In genomic region chr2:197327776-197328169, GRCh38 we compare ENCODE assay signal across 20 cellular contexts. TPM values are rescaled to one million over a fixed set of nuclear protein-coding genes. Genes with fewer than 3 reads are reported as not detected.
DNase-seq lines count a peak whose midpoint lies in the region; ATAC-seq and TF ChIP-seq lines count a peak whose summit lies in the region.
"Had no signal": no experiment of that assay in that cellular context is flagged by ENCODE, and none has a peak within 500 bp of the region (broad histone marks: within the 10 kb centered on the region; RNA-seq: fewer than 3 reads in every experiment).

No MANE protein-coding gene starts in this region.

- no peaks in the 10 kb centered on the region for H4K20me1 ChIP-seq in PC-9 (ENCODE audit: insufficient read depth)

- no peak overlapping the region for H3K4me2 ChIP-seq in PC-9

- peak overlapping the region; percentile 52 for H3K4me3 Mint-ChIP-seq in activated naive CD4-positive, alpha-beta T cell treated with anti-CD3 and anti-CD28 coated beads, Interleukin-2, amount 50 U/mL, for 24 hours
- H3K4me3 Mint-ChIP-seq in activated naive CD8-positive, alpha-beta T cell treated with anti-CD3 and anti-CD28 coated beads, Interleukin-2, amount 10 ng/mL, durations not matched to agents 7 days and 5 days = peak overlapping the region; percentile 62
- peak overlapping the region; percentile 46 to 67 for H3K4me3 Mint-ChIP-seq in stimulated activated naive CD8-positive, alpha-beta T cell treated with anti-CD3 and anti-CD28 coated beads, Interleukin-15, amount 100 ng/mL, for 72 hours
- H3K4me3 Mint-ChIP-seq: endodermal cell had no signal

- intact Hi-C loops in PC-9 (cut with micrococcal nuclease; ENCODE audit: unreplicated experiment) = no loop called here

- BruUV-seq in PC-9 (replicated peaks; lab: Mats Ljungman, UMichigan) = no TSS peak

- H3K9ac ChIP-seq in SK-N-MC (ENCODE audit: insufficient read length) = peak overlapping the region; percentile 5
- H3K9ac ChIP-seq: GM23248 had no signal

- H3K4me3 ChIP-seq in SK-N-MC = peak overlapping the region; percentile 54
- no peak overlapping the region for H3K4me3 ChIP-seq in BE2C (ENCODE audit: low read depth, low read length)
- H3K4me3 ChIP-seq in PC-9 = no peak overlapping the region
- H3K4me3 ChIP-seq: GM23248, mucosa of descending colon, SJCRH30, transverse colon had no signal

- DNase-seq in activated naive CD4-positive, alpha-beta T cell treated with Interleukin-2 at 50 U/mL for 16 hours = no peak
- DNase-seq in SK-N-MC (ENCODE audit: low read depth, low spot score) = peak; percentile 47
- DNase-seq in activated naive CD8-positive, alpha-beta T cell treated with anti-CD3 and anti-CD28 coated beads, Interleukin-2, amount 10 ng/mL, durations not matched to agents 7 days and 5 days = no peak
- no peak for DNase-seq in stimulated activated naive CD8-positive, alpha-beta T cell treated with anti-CD3 and anti-CD28 coated beads, Interleukin-15, amount 100 ng/mL, for 72 hours
- no peak for DNase-seq in H4 (ENCODE audit: low spot score)
- DNase-seq in BE2C = no peak
- DNase-seq in PC-9 = no peak
- DNase-seq: activated CD4-positive, CD25-positive, alpha-beta regulatory T cell treated with anti-CD3 and anti-CD28 coated beads, Interleukin-2, amount 50 U/mL, for 72 hours; Caco-2; GM23248; mucosa of descending colon; NCI-H187; NCI-H2227 treated with DMSO at 0.1 percent for 48 hours; nucleus accumbens; SJCRH30; T-helper 9 cell; transverse colon had no signal

- no peaks in the 10 kb centered on the region for H3K9me2 ChIP-seq in PC-9 (ENCODE audit: insufficient read depth)

- no peaks in the 10 kb centered on the region for H3F3A ChIP-seq in PC-9 (ENCODE audit: insufficient read depth, low read depth)

- peaks cover 61% of the 10 kb centered on the region for H3K4me1 Mint-ChIP-seq in activated naive CD4-positive, alpha-beta T cell treated with anti-CD3 and anti-CD28 coated beads, Interleukin-2, amount 50 U/mL, for 24 hours
- peaks cover 43% of the 10 kb centered on the region for H3K4me1 Mint-ChIP-seq in activated naive CD8-positive, alpha-beta T cell treated with anti-CD3 and anti-CD28 coated beads, Interleukin-2, amount 10 ng/mL, durations not matched to agents 7 days and 5 days
- H3K4me1 Mint-ChIP-seq in stimulated activated naive CD8-positive, alpha-beta T cell treated with anti-CD3 and anti-CD28 coated beads, Interleukin-15, amount 100 ng/mL, for 72 hours = peaks cover 61% of the 10 kb centered on the region

- H3K36me3 ChIP-seq in SK-N-MC (ENCODE audit: insufficient read depth, low read length) = no peaks in the 10 kb centered on the region
- no peaks in the 10 kb centered on the region for H3K36me3 ChIP-seq in BE2C
- H3K36me3 ChIP-seq in PC-9 (ENCODE audit: low read depth) = no peaks in the 10 kb centered on the region
- H3K36me3 ChIP-seq: SJCRH30, transverse colon had no signal

- no peaks in the 10 kb centered on the region for H3K9me3 Mint-ChIP-seq in activated naive CD4-positive, alpha-beta T cell treated with anti-CD3 and anti-CD28 coated beads, Interleukin-2, amount 50 U/mL, for 24 hours
- peaks cover 9% of the 10 kb centered on the region for H3K9me3 Mint-ChIP-seq in activated naive CD8-positive, alpha-beta T cell treated with anti-CD3 and anti-CD28 coated beads, Interleukin-2, amount 10 ng/mL, durations not matched to agents 7 days and 5 days
- peaks cover 10% of the 10 kb centered on the region in 2 donors for H3K9me3 Mint-ChIP-seq in stimulated activated naive CD8-positive, alpha-beta T cell treated with anti-CD3 and anti-CD28 coated beads, Interleukin-15, amount 100 ng/mL, for 72 hours

- TF ChIP-seq CTCF in BE2C (IDR thresholded peaks at IDR 0.05; ENCODE audit: low read depth, low read length) = no peak
- TF ChIP-seq CTCF in PC-9 (conservative IDR thresholded peaks at IDR 0.05) = no peak

- H2AFZ ChIP-seq in PC-9 = no peak overlapping the region
- H2AFZ ChIP-seq: GM23248 had no signal

- H3K36me3 Mint-ChIP-seq in activated naive CD4-positive, alpha-beta T cell treated with anti-CD3 and anti-CD28 coated beads, Interleukin-2, amount 50 U/mL, for 24 hours = peaks cover 1% of the 10 kb centered on the region
- H3K36me3 Mint-ChIP-seq in activated naive CD8-positive, alpha-beta T cell treated with anti-CD3 and anti-CD28 coated beads, Interleukin-2, amount 10 ng/mL, durations not matched to agents 7 days and 5 days = peaks cover 7% of the 10 kb centered on the region

- H3K27ac Mint-ChIP-seq in activated naive CD4-positive, alpha-beta T cell treated with anti-CD3 and anti-CD28 coated beads, Interleukin-2, amount 50 U/mL, for 24 hours = peak overlapping the region; percentile 92
- H3K27ac Mint-ChIP-seq in activated naive CD8-positive, alpha-beta T cell treated with anti-CD3 and anti-CD28 coated beads, Interleukin-2, amount 10 ng/mL, durations not matched to agents 7 days and 5 days = peak overlapping the region; percentile 85
- peak overlapping the region in 1 of 2 donors; percentile 89 for H3K27ac Mint-ChIP-seq in stimulated activated naive CD8-positive, alpha-beta T cell treated with anti-CD3 and anti-CD28 coated beads, Interleukin-15, amount 100 ng/mL, for 72 hours
- H3K27ac Mint-ChIP-seq: endodermal cell had no signal

- peak overlapping the region; percentile 94 for H3K27ac ChIP-seq in SK-N-MC
- no peak overlapping the region for H3K27ac ChIP-seq in PC-9
- H3K27ac ChIP-seq: GM23248, SJCRH30, transverse colon had no signal

- H3K27me3 ChIP-seq in BE2C (no peaks in the 10 kb centered on the region), PC-9 (ENCODE audit: insufficient read depth, low read depth) (no peaks in the 10 kb centered on the region; the same call in 1 of the 2 replicates)
- H3K27me3 ChIP-seq: SJCRH30, transverse colon had no signal

- no peaks in the 10 kb centered on the region for H3K9me3 ChIP-seq in SK-N-MC (ENCODE audit: low read depth, low read length)
- no peaks in the 10 kb centered on the region for H3K9me3 ChIP-seq in BE2C
- no peaks in the 10 kb centered on the region for H3K9me3 ChIP-seq in PC-9 (ENCODE audit: insufficient read depth, low read depth)
- H3K9me3 ChIP-seq: mucosa of descending colon, SJCRH30, transverse colon had no signal

- H3K4me1 ChIP-seq in BE2C (no peaks in the 10 kb centered on the region), PC-9 (replicated peaks; ENCODE audit: insufficient read depth) (no peaks in the 10 kb centered on the region)
- H3K4me1 ChIP-seq: SJCRH30, transverse colon had no signal

- CTCF ChIA-PET in PC-9 (lab: Charles Lee) = no interaction called here

- no peaks in the 10 kb centered on the region for H3K79me2 ChIP-seq in PC-9 (ENCODE audit: low read depth)

- POLR2A ChIA-PET in activated naive CD8-positive, alpha-beta T cell treated with anti-CD3 and anti-CD28 coated beads, Interleukin-2, amount 10 ng/mL, durations not matched to agents 7 days and 5 days (lab: Charles Lee) = interaction anchor here (0.5 to 3.5 kb wide), 4 partner anchors 10 to 1156 kb away, joined by 3 to 26 read pairs (median 4); partner anchors contain the start of genes ANKRD44 and STK17B
- POLR2A ChIA-PET in PC-9 (lab: Charles Lee; ENCODE audit: unreplicated experiment) = no interaction called here

- ATAC-seq in activated naive CD8-positive, alpha-beta T cell treated with anti-CD3 and anti-CD28 coated beads, Interleukin-2, amount 10 ng/mL, durations not matched to agents 7 days and 5 days (ENCODE audit: low read depth) = no peak
- ATAC-seq in stimulated activated naive CD8-positive, alpha-beta T cell treated with anti-CD3 and anti-CD28 coated beads, Interleukin-15, amount 100 ng/mL, for 72 hours = peak; percentile 42
- ATAC-seq: mucosa of descending colon, Panc1 had no signal

- H3K27me3 Mint-ChIP-seq in activated naive CD4-positive, alpha-beta T cell treated with anti-CD3 and anti-CD28 coated beads, Interleukin-2, amount 50 U/mL, for 24 hours = no peaks in the 10 kb centered on the region
- H3K27me3 Mint-ChIP-seq in activated naive CD8-positive, alpha-beta T cell treated with anti-CD3 and anti-CD28 coated beads, Interleukin-2, amount 10 ng/mL, durations not matched to agents 7 days and 5 days = no peaks in the 10 kb centered on the region
- H3K27me3 Mint-ChIP-seq in stimulated activated naive CD8-positive, alpha-beta T cell treated with anti-CD3 and anti-CD28 coated beads, Interleukin-15, amount 100 ng/mL, for 72 hours = no peaks in the 10 kb centered on the region

RNA-seq across cellular contexts. Expression of gene ANKRD44, which starts 17.2 kb away (rescaled TPM):
- total RNA-seq in activated naive CD8-positive, alpha-beta T cell treated with anti-CD3 and anti-CD28 coated beads, Interleukin-2, amount 10 ng/mL, durations not matched to agents 7 days and 5 days = 100 to 1,000 TPM; 240 to 243 TPM
- 1.9 and 4.0 TPM in 2 replicates for total RNA-seq in H4 (2014; rRNA removed; shearing (Covaris generic))
- 14.4 TPM for polyA plus RNA-seq in BE2C (2012; ENCODE audit: insufficient read depth, insufficient read length, low read depth)
- total RNA-seq in PC-9 (2021) = 1.7 and 3.4 TPM in 2 replicates

Comparison
In these comparisons a context has a peak if more than half of its experiments do, and no peak if none do; other contexts are left out.
1. RNA of gene ANKRD44, which starts 17.2 kb away (total RNA-seq): 240 to 243 TPM in activated naive CD8-positive, alpha-beta T cell treated with anti-CD3 and anti-CD28 coated beads, Interleukin-2, amount 10 ng/mL, durations not matched to agents 7 days and 5 days; 1.9 to 4.0 TPM in H4 and 1.7 to 3.4 TPM in PC-9; every median in the first group is over 10 times any median in the second.
2. Peak in every context shown above with its lines, with median percentiles within 50 percentile points of each other: H3K4me3 Mint-ChIP-seq.